In genomic region chr13:41696163-41697003, GRCh38 we compare ENCODE assay signal across 10 cellular contexts.
DNase-seq lines count a peak whose midpoint lies in the region; ATAC-seq and TF ChIP-seq lines count a peak whose summit lies in the region.
"Had no signal": no experiment of that assay in that cellular context is flagged by ENCODE, and none has a peak within 500 bp of the region (broad histone marks: within the 10 kb centered on the region; RNA-seq: fewer than 3 reads in every experiment).

No MANE protein-coding gene starts in this region.

- H3K27ac ChIP-seq in RWPE1 (no peak overlapping the region), gastrocnemius medialis (peak overlapping the region; percentile 2 to 71 (median 70))
- H3K27ac ChIP-seq: neural progenitor cell had no signal

- in situ Hi-C loops in gastrocnemius medialis (cut with MboI; ENCODE audit: low sequenced_read_pairs in 4 of 4), result no loop called here

- TF ChIP-seq POLR2A in gastrocnemius medialis (IDR thresholded peaks at IDR 0.05), result no peak

- H3K9me3 ChIP-seq in gastrocnemius medialis, result no peaks in the 10 kb centered on the region

- no peak for TF ChIP-seq CTCF in RWPE1 (conservative IDR thresholded peaks at IDR 0.05; ENCODE audit: low read depth)
- TF ChIP-seq CTCF in gastrocnemius medialis (IDR thresholded peaks at IDR 0.05 in 4 of 5, conservative IDR thresholded peaks at IDR 0.05 in 1 of 5), result no peak

- H3K4me1 ChIP-seq in gastrocnemius medialis, result peaks cover 32 to 45% of the 10 kb centered on the region in 2 donors
- H3K4me1 ChIP-seq: neural progenitor cell had no signal

- intact Hi-C loops in gastrocnemius medialis (cut with DNase I; ENCODE audit: low total_unique reads), result no loop called here

- DNase-seq in H7, result peak; percentile 2
- peak; percentile 55 for DNase-seq in RWPE1 (ENCODE audit: low spot score)
- DNase-seq in fibroblast of the conjunctiva (ENCODE audit: low read depth), result peak; percentile 75
- no peak for DNase-seq in gastrocnemius medialis
- no peak for DNase-seq in GDM1 (lab: John Stamatoyannopoulos, UW)
- no peak for DNase-seq in NCI-H1105 (lab: John Stamatoyannopoulos, UW)
- no peak for DNase-seq in NCI-H748 (lab: John Stamatoyannopoulos, UW; ENCODE audit: unreplicated experiment)
- DNase-seq: activated T-cell treated with anti-CD3 and anti-CD28 coated beads, Interleukin-2, amount 50 U/mL, for 4 hours had no signal

- H3K36me3 ChIP-seq in H7 (replicated peaks; ENCODE audit: control insufficient read depth, insufficient read depth, low read length) (no peaks in the 10 kb centered on the region), gastrocnemius medialis (no peaks in the 10 kb centered on the region)
- H3K36me3 ChIP-seq: neural progenitor cell had no signal

- H3K27me3 ChIP-seq in H7 (ENCODE audit: control insufficient read depth, insufficient read depth, low read length) (no peaks in the 10 kb centered on the region), gastrocnemius medialis (no peaks in the 10 kb centered on the region)
- H3K27me3 ChIP-seq: neural progenitor cell had no signal

- POLR2A ChIA-PET in RWPE1 (lab: Yijun Ruan, JAX; ENCODE audit: low non-redundant PET), result interaction anchor here (0.6 kb wide), 1 partner anchor 215 kb away, joined by 4 read pairs; no protein-coding TSS in a partner anchor

- CTCF ChIA-PET in RWPE1 (lab: Yijun Ruan, JAX), result no interaction called here

- no peak overlapping the region for H3K4me3 ChIP-seq in H7 (ENCODE audit: insufficient read depth, low read depth, low read length)
- no peak overlapping the region for H3K4me3 ChIP-seq in gastrocnemius medialis
- H3K4me3 ChIP-seq: neural progenitor cell had no signal

- ATAC-seq in gastrocnemius medialis (no peak), HG02938 (IDR thresholded peaks at IDR 0.05; ENCODE audit: unreplicated experiment) (no peak)
- ATAC-seq: activated T-cell treated with anti-CD3 and anti-CD28 coated beads, Interleukin-2, amount 50 U/mL, for 4 hours had no signal

Comparison
In these comparisons a context has a peak if more than half of its experiments do, and no peak if none do; other contexts are left out.
1. DNase-seq: peak in H7 (single experiment), RWPE1 (single experiment) and fibroblast of the conjunctiva (single experiment); none in gastrocnemius medialis (0 of 2), GDM1 (single experiment), NCI-H1105 (single experiment) and NCI-H748 (single experiment).